Comparison of ENCODE assay signal across 8 cellular contexts in genomic region chr1:13725714-13726175, GRCh38. TPM values are rescaled to one million over a fixed set of nuclear protein-coding genes. Genes with fewer than 3 reads are reported as not detected.
DNase-seq lines count a peak whose midpoint lies in the region; ATAC-seq and TF ChIP-seq lines count a peak whose summit lies in the region.

No MANE protein-coding gene starts in this region.

- no peaks in the 10 kb centered on the region for H3K36me3 ChIP-seq in CD8-positive, alpha-beta memory T cell (ENCODE audit: insufficient read depth, low read length)
- no peaks in the 10 kb centered on the region for H3K36me3 ChIP-seq in neutrophil
- H3K36me3 ChIP-seq in uterus = no peaks in the 10 kb centered on the region

- H3K9me3 ChIP-seq in CD8-positive, alpha-beta memory T cell (ENCODE audit: low read length) = no peaks in the 10 kb centered on the region
- H3K9me3 ChIP-seq in neutrophil (no peaks in the 10 kb centered on the region), uterus (no peaks in the 10 kb centered on the region)

- H3K36me3 Mint-ChIP-seq in CD8-positive, alpha-beta memory T cell = peaks cover 0 to 20% (median 3%) of the 10 kb centered on the region in 3 donors
- peaks cover 61% of the 10 kb centered on the region for H3K36me3 Mint-ChIP-seq in activated B cell treated with CpG ODN at 0.5 μM for 24 hours (ENCODE audit: low read depth)

- CTCF ChIA-PET in CD8-positive, alpha-beta memory T cell (lab: Charles Lee) = interaction anchor here (0.7 to 4.3 kb wide), 13 partner anchors 10 to 88 kb away, joined by 3 to 26 read pairs (median 5); no protein-coding TSS in a partner anchor
- CTCF ChIA-PET in activated B cell treated with CpG ODN at 0.5 μM for 24 hours (lab: Charles Lee) = interaction anchor here (0.7 to 7.2 kb wide), 20 partner anchors 9 to 208 kb away, joined by 3 to 107 read pairs (median 6); no protein-coding TSS in a partner anchor

- no peaks in the 10 kb centered on the region for H3K27me3 Mint-ChIP-seq in CD8-positive, alpha-beta memory T cell
- no peaks in the 10 kb centered on the region for H3K27me3 Mint-ChIP-seq in activated B cell treated with CpG ODN at 0.5 μM for 24 hours

- H3K4me3 ChIP-seq in CD8-positive, alpha-beta memory T cell (ENCODE audit: low read length) = no peak overlapping the region
- H3K4me3 ChIP-seq in HFF-Myc (replicated peaks; ENCODE audit: low read depth, low read length) (no peak overlapping the region), neutrophil (ENCODE audit: low read depth in 1 of 2, low read length in 1 of 2) (peak overlapping the region in 1 of 2 experiments; percentile 61), uterus (no peak overlapping the region)

- H3K9me3 Mint-ChIP-seq in CD8-positive, alpha-beta memory T cell = no peaks in the 10 kb centered on the region
- H3K9me3 Mint-ChIP-seq in activated B cell treated with CpG ODN at 0.5 μM for 24 hours = no peaks in the 10 kb centered on the region

- H3K4me1 ChIP-seq in CD8-positive, alpha-beta memory T cell (ENCODE audit: insufficient read depth, low read length) = peaks cover 28% of the 10 kb centered on the region
- peaks cover 82 to 87% of the 10 kb centered on the region in 2 experiments for H3K4me1 ChIP-seq in neutrophil (ENCODE audit: control insufficient read depth in 1 of 2, insufficient read depth in 1 of 2, low read depth in 1 of 2, low read length in 1 of 2)
- no peaks in the 10 kb centered on the region for H3K4me1 ChIP-seq in uterus

- POLR2A ChIA-PET in CD8-positive, alpha-beta memory T cell (lab: Charles Lee) = interaction anchor here (0.7 to 1.7 kb wide), 2 partner anchors 23 to 24 kb away, joined by 3 to 8 read pairs; no protein-coding TSS in a partner anchor
- POLR2A ChIA-PET in activated B cell treated with CpG ODN at 0.5 μM for 24 hours (lab: Charles Lee) = interaction anchor here (0.8 to 16.6 kb wide), 8 partner anchors 13 to 62 kb away, joined by 3 to 440 read pairs (median 22); partner anchors contain the start of gene PRDM2

- peaks cover 49 to 77% (median 63%) of the 10 kb centered on the region in 3 donors for H3K4me1 Mint-ChIP-seq in CD8-positive, alpha-beta memory T cell
- peaks cover 88% of the 10 kb centered on the region for H3K4me1 Mint-ChIP-seq in activated B cell treated with CpG ODN at 0.5 μM for 24 hours

- no peaks in the 10 kb centered on the region for H3K27me3 ChIP-seq in CD8-positive, alpha-beta memory T cell (ENCODE audit: insufficient read depth, low read length, poor library complexity, severe bottlenecking)
- H3K27me3 ChIP-seq in neutrophil (no peaks in the 10 kb centered on the region), uterus (no peaks in the 10 kb centered on the region)

- intact Hi-C loops in activated B cell treated with CpG ODN at 0.5 μM for 24 hours (cut with micrococcal nuclease) (loop anchor here (1.0 kb wide), 4 partner anchors 10 to 235 kb away; no protein-coding TSS in a partner anchor), sciatic nerve (cut with DNase I) (no loop called here), uterus (cut with DNase I; ENCODE audit: low total_unique reads) (no loop called here)

- peak overlapping the region; percentile 12 to 92 (median 73) for H3K27ac Mint-ChIP-seq in CD8-positive, alpha-beta memory T cell
- H3K27ac Mint-ChIP-seq in activated B cell treated with CpG ODN at 0.5 μM for 24 hours = peak overlapping the region; percentile 97

- H3K4me3 Mint-ChIP-seq in CD8-positive, alpha-beta memory T cell = peak overlapping the region in 1 of 7 donors; percentile 6
- H3K4me3 Mint-ChIP-seq in activated B cell treated with CpG ODN at 0.5 μM for 24 hours = peak overlapping the region; percentile 50

- no peak overlapping the region for H3K27ac ChIP-seq in CD8-positive, alpha-beta memory T cell (ENCODE audit: low read depth, low read length)
- peak overlapping the region; percentile 89 for H3K27ac ChIP-seq in neutrophil
- H3K27ac ChIP-seq in uterus = no peak overlapping the region

- TF ChIP-seq POLR2A in uterus (IDR thresholded peaks at IDR 0.05) = no peak

- peak; percentile 36 for ATAC-seq in activated B cell treated with CpG ODN at 0.5 μM for 24 hours (ENCODE audit: low read depth)
- no peak for ATAC-seq in GM18511 (IDR thresholded peaks at IDR 0.05; ENCODE audit: unreplicated experiment)
- ATAC-seq in sciatic nerve = no peak

- TF ChIP-seq CTCF in HFF-Myc (IDR thresholded peaks at IDR 0.05; ENCODE audit: low read depth, low read length, missing control alignments) = peak; percentile 58
- TF ChIP-seq CTCF in activated B cell treated with CpG ODN at 0.5 μM for 24 hours (IDR thresholded peaks at IDR 0.05) = no peak
- TF ChIP-seq CTCF in neutrophil (IDR thresholded peaks at IDR 0.05) = peak; percentile 53
- no peak for TF ChIP-seq CTCF in uterus (IDR thresholded peaks at IDR 0.05)

- peak; percentile 25 to 71 (median 50) for DNase-seq in CD8-positive, alpha-beta memory T cell
- DNase-seq in HFF-Myc (ENCODE audit: extremely low read depth, low read depth) (no peak), activated B cell treated with CpG ODN at 0.5 μM for 24 hours (no peak), sciatic nerve (ENCODE audit: low spot score) (no peak), uterus (no peak)
- peak; percentile 27 for DNase-seq in effector CD8-positive, alpha-beta T cell (lab: John Stamatoyannopoulos, UW)

RNA-seq across cellular contexts. Expression of gene PRDM2, which starts 25.8 kb away (rescaled TPM):
- 10 to 100 TPM; 67.9 to 70.1 TPM for total RNA-seq in CD8-positive, alpha-beta memory T cell
- polyA plus RNA-seq in CD8-positive, alpha-beta memory T cell = 24.4 TPM
- total RNA-seq in activated B cell treated with CpG ODN at 0.5 μM for 24 hours = 183 and 194 TPM in 2 replicates
- total RNA-seq in sciatic nerve = 68.1 TPM
- 10 to 100 TPM; 13.1 to 72.8 (median 37.0) TPM for total RNA-seq in uterus

Comparison
In these comparisons a context has a peak if more than half of its experiments do, and no peak if none do; other contexts are left out.
1. DNase-seq: peak in CD8-positive, alpha-beta memory T cell (5 of 5) and effector CD8-positive, alpha-beta T cell (single experiment); none in HFF-Myc (single experiment), activated B cell treated with CpG ODN at 0.5 μM for 24 hours (single experiment), sciatic nerve (single experiment) and uterus (0 of 2).
2. CTCF ChIP-seq: peak in HFF-Myc (single experiment) and neutrophil (single experiment); none in activated B cell treated with CpG ODN at 0.5 μM for 24 hours (single experiment) and uterus (0 of 4).